ENCODE assay signal across 36 cellular contexts in genomic region chr19:52524086-52524485, GRCh38.
"Had no signal": no experiment of that assay in that cellular context is flagged by ENCODE, and none has a peak within 500 bp of the region (broad histone marks: within the 10 kb centered on the region; RNA-seq: fewer than 3 reads in every experiment).

No MANE protein-coding gene starts in this region.

- FAIRE-seq: astrocyte, TTC549 had no signal

- H3K9me3 ChIP-seq: adrenal gland had no signal

- H3K27ac Mint-ChIP-seq: activated CD4-positive, alpha-beta memory T cell treated with anti-CD3 and anti-CD28 coated beads, Interleukin-2, amount 10 ng/mL, durations not matched to agents 7 days and 5 days; activated CD4-positive, alpha-beta T cell treated with anti-CD3 and anti-CD28 coated beads for 36 hours; activated CD4-positive, alpha-beta T cell treated with anti-CD3 and anti-CD28 coated beads, Interleukin-2, amount 10 ng/mL, durations not matched to agents 7 days and 5 days; activated CD8-positive, alpha-beta memory T cell treated with anti-CD3 and anti-CD28 coated beads, Interleukin-2, amount 10 ng/mL, durations not matched to agents 7 days and 5 days; activated CD8-positive, alpha-beta T cell treated with anti-CD3 and anti-CD28 coated beads, Interleukin-2, amount 10 ng/mL, durations not matched to agents 7 days and 5 days; activated naive CD4-positive, alpha-beta T cell treated with anti-CD3 and anti-CD28 coated beads, Interleukin-2, amount 10 ng/mL, durations not matched to agents 7 days and 5 days; activated naive CD4-positive, alpha-beta T cell treated with anti-CD3 and anti-CD28 coated beads, Interleukin-2, amount 50 U/mL, for 24 hours; activated naive CD8-positive, alpha-beta T cell; activated naive CD8-positive, alpha-beta T cell treated with anti-CD3 and anti-CD28 coated beads, Interleukin-2, amount 10 ng/mL, durations not matched to agents 7 days and 5 days; activated T-cell treated with anti-CD3 and anti-CD28 coated beads, Interleukin-2, amount 50 U/mL, for 24 hours; activated T-helper 2 cell treated with anti-CD3 and anti-CD28 coated beads, Interferon-gamma antibody, Interleukin-2, Interleukin-4, amounts not matched to agents 10 μg/mL and 5 μg/mL and 100 μg/mL, durations not matched to agents 14 hours and 24 hours and 36 hours; T-helper 1 cell treated with Interleukin-12 subunit alpha and Interleukin-12 subunit beta and Interleukin-4 antibody, amounts not matched to agents 30 μg/mL and 1 μg/mL, for 36 hours; T-helper 2 cell treated with Interferon-gamma antibody and Interleukin-4, amounts not matched to agents 5 μg/mL and 100 μg/mL, for 36 hours had no signal

- H3K4me3 Mint-ChIP-seq: activated CD4-positive, alpha-beta memory T cell treated with anti-CD3 and anti-CD28 coated beads, Interleukin-2, amount 10 ng/mL, durations not matched to agents 7 days and 5 days; activated CD4-positive, alpha-beta T cell treated with anti-CD3 and anti-CD28 coated beads for 36 hours; activated CD4-positive, alpha-beta T cell treated with anti-CD3 and anti-CD28 coated beads, Interleukin-2, amount 10 ng/mL, durations not matched to agents 7 days and 5 days; activated CD8-positive, alpha-beta memory T cell treated with anti-CD3 and anti-CD28 coated beads, Interleukin-2, amount 10 ng/mL, durations not matched to agents 7 days and 5 days; activated CD8-positive, alpha-beta T cell treated with anti-CD3 and anti-CD28 coated beads, Interleukin-2, amount 10 ng/mL, durations not matched to agents 7 days and 5 days; activated naive CD4-positive, alpha-beta T cell treated with anti-CD3 and anti-CD28 coated beads, Interleukin-2, amount 10 ng/mL, durations not matched to agents 7 days and 5 days; activated naive CD4-positive, alpha-beta T cell treated with anti-CD3 and anti-CD28 coated beads, Interleukin-2, amount 50 U/mL, for 24 hours; activated naive CD8-positive, alpha-beta T cell; activated naive CD8-positive, alpha-beta T cell treated with anti-CD3 and anti-CD28 coated beads, Interleukin-2, amount 10 ng/mL, durations not matched to agents 7 days and 5 days; activated T-cell treated with anti-CD3 and anti-CD28 coated beads, Interleukin-2, amount 50 U/mL, for 24 hours; T-helper 1 cell treated with Interleukin-12 subunit alpha and Interleukin-12 subunit beta and Interleukin-4 antibody, amounts not matched to agents 30 μg/mL and 1 μg/mL, for 36 hours; T-helper 2 cell treated with Interferon-gamma antibody and Interleukin-4, amounts not matched to agents 5 μg/mL and 100 μg/mL, for 36 hours had no signal

- H3K27me3 ChIP-seq: adrenal gland, body of pancreas, brain microvascular endothelial cell, breast epithelium had no signal

- H3K27ac ChIP-seq: adrenal gland, body of pancreas, brain microvascular endothelial cell, breast epithelium, VCaP had no signal

- H3K4me3 ChIP-seq: adrenal gland, body of pancreas, breast epithelium had no signal

- H3K36me3 ChIP-seq: adrenal gland, brain microvascular endothelial cell, breast epithelium had no signal

- H3K27me3 Mint-ChIP-seq: activated CD4-positive, alpha-beta memory T cell treated with anti-CD3 and anti-CD28 coated beads, Interleukin-2, amount 10 ng/mL, durations not matched to agents 7 days and 5 days; activated CD4-positive, alpha-beta T cell treated with anti-CD3 and anti-CD28 coated beads for 36 hours; activated CD4-positive, alpha-beta T cell treated with anti-CD3 and anti-CD28 coated beads, Interleukin-2, amount 10 ng/mL, durations not matched to agents 7 days and 5 days; activated CD8-positive, alpha-beta memory T cell treated with anti-CD3 and anti-CD28 coated beads, Interleukin-2, amount 10 ng/mL, durations not matched to agents 7 days and 5 days; activated naive CD4-positive, alpha-beta T cell treated with anti-CD3 and anti-CD28 coated beads, Interleukin-2, amount 50 U/mL, for 24 hours; activated naive CD8-positive, alpha-beta T cell treated with anti-CD3 and anti-CD28 coated beads, Interleukin-2, amount 10 ng/mL, durations not matched to agents 7 days and 5 days had no signal

- DNase-seq: activated CD4-positive, alpha-beta memory T cell treated with anti-CD3 and anti-CD28 coated beads, Interleukin-2, amount 10 ng/mL, durations not matched to agents 7 days and 5 days; activated CD4-positive, alpha-beta T cell treated with anti-CD3 and anti-CD28 coated beads for 1 hour; activated CD4-positive, alpha-beta T cell treated with anti-CD3 and anti-CD28 coated beads for 36 hours; activated CD4-positive, alpha-beta T cell treated with anti-CD3 and anti-CD28 coated beads for 48 hours; activated CD4-positive, alpha-beta T cell treated with anti-CD3 and anti-CD28 coated beads, Interleukin-2, amount 10 ng/mL, durations not matched to agents 7 days and 5 days; activated CD4-positive, alpha-beta T cell treated with anti-CD3 and anti-CD28 coated beads, Interleukin-2, amount 50 U/mL, for 48 hours; activated CD4-positive, CD25-positive, alpha-beta regulatory T cell; activated CD8-positive, alpha-beta memory T cell treated with anti-CD3 and anti-CD28 coated beads for 24 hours; activated CD8-positive, alpha-beta memory T cell treated with anti-CD3 and anti-CD28 coated beads, Interleukin-2, amount 10 ng/mL, durations not matched to agents 7 days and 5 days; activated CD8-positive, alpha-beta memory T cell treated with anti-CD3 and anti-CD28 coated beads, Interleukin-2, amount 50 U/mL, for 48 hours; activated CD8-positive, alpha-beta T cell treated with anti-CD3 and anti-CD28 coated beads, Interleukin-2, amount 10 ng/mL, durations not matched to agents 7 days and 5 days; activated effector memory CD4-positive, alpha-beta T cell treated with Interleukin-2 at 50 U/mL for 16 hours; activated gamma-delta T cell; activated naive CD4-positive, alpha-beta T cell treated with anti-CD3 and anti-CD28 coated beads, Interleukin-2, amount 10 ng/mL, durations not matched to agents 7 days and 5 days; activated naive CD4-positive, alpha-beta T cell treated with Interleukin-2 at 50 U/mL for 16 hours; activated naive CD8-positive, alpha-beta T cell treated with anti-CD3 and anti-CD28 coated beads, Interleukin-2, amount 10 ng/mL, durations not matched to agents 7 days and 5 days; activated T-cell treated with anti-CD3 and anti-CD28 coated beads, Interleukin-2, amount 50 U/mL, for 24 hours; activated T-cell treated with anti-CD3 and anti-CD28 coated beads, Interleukin-2, amount 50 U/mL, for 48 hours; adrenal gland; amniotic stem cell; aorta; body of pancreas; brain microvascular endothelial cell; central memory CD4-positive, alpha-beta T cell; T-helper 1 cell; T-helper 2 cell; T-helper 9 cell had no signal

- H3K4me1 ChIP-seq: breast epithelium had no signal
